Comparison of ENCODE assay signal across 7 cellular contexts in genomic region chr16:57045694-57046381, GRCh38. TPM values are rescaled to one million over a fixed set of nuclear protein-coding genes. Genes with fewer than 3 reads are reported as not detected.
DNase-seq lines count a peak whose midpoint lies in the region; ATAC-seq, FAIRE-seq and TF ChIP-seq lines count a peak whose summit lies in the region.

No MANE protein-coding gene starts in this region.

- H3K27me3 ChIP-seq in adipocyte (replicated peaks; ENCODE audit: control insufficient read depth, insufficient read depth, low read length), result no peaks in the 10 kb centered on the region
- H3K27me3 ChIP-seq in heart right ventricle, result no peaks in the 10 kb centered on the region

- peak; percentile 23 to 77 (median 65) for TF ChIP-seq CTCF in heart right ventricle (IDR thresholded peaks at IDR 0.05)

- FAIRE-seq in GM12892 (lab: Jason Lieb, UNC), result peak; percentile 94

- peak overlapping the region; percentile 36 for H3K4me3 ChIP-seq in adipocyte (ENCODE audit: low read length)
- peak overlapping the region in 2 of 10 donors; percentile 6 to 27 for H3K4me3 ChIP-seq in heart right ventricle

- 33 to 39% methylated on average over 13 of the region's 13 CpGs for whole genome bisulfite sequencing in heart right ventricle, 2 donors

- H3K4me1 ChIP-seq in adipocyte (ENCODE audit: control insufficient read depth, insufficient read depth, low read length), result peaks cover 27% of the 10 kb centered on the region
- H3K4me1 ChIP-seq in heart right ventricle, result peaks cover 0 to 45% (median 11%) of the 10 kb centered on the region in 9 donors

- TF ChIP-seq POLR2A in GM12892 (IDR thresholded peaks at IDR 0.05; ENCODE audit: low read depth, low read length), result no peak

- peaks cover 15% of the 10 kb centered on the region for H3K36me3 ChIP-seq in adipocyte (ENCODE audit: control insufficient read depth, insufficient read depth, low read length, severe bottlenecking)
- H3K36me3 ChIP-seq in heart right ventricle, result peaks cover 0 to 100% (median 5%) of the 10 kb centered on the region in 9 donors

- intact Hi-C loops in heart right ventricle (cut with DNase I) (loop anchor here in 8 of 10 donors (1.0 to 10.0 kb wide), 9 partner anchors 71 to 181 kb away; partner anchors contain the start of genes CETP (in 3 of the 8) and SLC12A3 (in 3 of the 8)), posterior vena cava (cut with DNase I) (loop anchor here (1.0 to 5.0 kb wide), 3 partner anchors 43 to 179 kb away; partner anchors contain the start of genes CETP (in 1 of the 2) and SLC12A3 (in 1 of the 2))

- H3K9me3 ChIP-seq in adipocyte (ENCODE audit: control insufficient read depth, low read length) (peaks cover 4% of the 10 kb centered on the region), heart right ventricle (no peaks in the 10 kb centered on the region)

- DNase-seq in GM12892 (ENCODE audit: insufficient read length), result peak; percentile 47
- peak; percentile 41 for DNase-seq in NCI-H2227 treated with DMSO at 0.1 percent for 48 hours (lab: John Stamatoyannopoulos, UW)
- DNase-seq in adipocyte (ENCODE audit: low read depth), result peak; percentile 78
- DNase-seq in heart right ventricle, result peak; percentile 71 to 73
- peak; percentile 92 for DNase-seq in posterior vena cava (ENCODE audit: low spot score)

- ATAC-seq in heart right ventricle (peak; percentile 55 to 83 (median 70)), GM19328 (IDR thresholded peaks at IDR 0.05; ENCODE audit: unreplicated experiment) (no peak), HG03135 (IDR thresholded peaks at IDR 0.05; ENCODE audit: unreplicated experiment) (no peak)

- peak overlapping the region in 1 of 10 donors; percentile 36 for H3K27ac ChIP-seq in heart right ventricle

- H3K9ac ChIP-seq in adipocyte (ENCODE audit: low read length), result peak overlapping the region; percentile 53

RNA-seq across cellular contexts. Expression of gene CPNE2, which starts 46.5 kb away (rescaled TPM):
- polyA plus RNA-seq in GM12892 (2012; ENCODE audit: missing spikeins), result 13.1 TPM
- 10 to 100 TPM in 6 of 10 donors, 1 to 10 TPM in 4; 6.5 to 18.0 (median 10.7) TPM for total RNA-seq in heart right ventricle
- 10 to 100 TPM; 23.5 to 32.1 TPM for polyA plus RNA-seq in heart right ventricle
- total RNA-seq in posterior vena cava, result 10 to 100 TPM; 26.7 to 28.4 TPM

RNA-seq across cellular contexts. Expression of gene NLRC5, which starts 56.5 kb away (rescaled TPM):
- 99.5 TPM for polyA plus RNA-seq in GM12892 (2012; ENCODE audit: missing spikeins)
- total RNA-seq in heart right ventricle, result 10 to 100 TPM in 8 of 10 donors, 1 to 10 TPM in 2; 7.5 to 49.6 (median 13.5) TPM
- 10 to 100 TPM in 1 of 2 donors, 1 to 10 TPM in 1; 6.2 to 26.0 TPM for polyA plus RNA-seq in heart right ventricle
- total RNA-seq in posterior vena cava, result 10 to 100 TPM; 37.8 to 53.2 TPM

Comparison
In these comparisons a context has a peak if more than half of its experiments do, and no peak if none do; other contexts are left out.
1. DNase-seq: peak in every context shown above with its lines; median percentile 92 in posterior vena cava; 78 in adipocyte; 72 in heart right ventricle; 47 in GM12892; 41 in NCI-H2227 treated with DMSO at 0.1 percent for 48 hours.
2. ATAC-seq: peak in heart right ventricle (8 of 8); none in GM19328 (single experiment) and HG03135 (single experiment).